In genomic region chr1:165697881-165698842, GRCh38 we compare ENCODE assay signal across 1 cellular context.
A peak's percentile ranks its signal among the peaks of the same experiment; 100 is the strongest.
TF ChIP-seq lines count a peak whose summit lies in the region.

Gene ALDH9A1 (minus strand): TSS chr1:165698562. CDS start chr1:165698558, 4 bp downstream.

TF ChIP-seq in HEK293, 187 proteins besides CTCF, POLR2A, EP300 and RAD21 (continued from another document):
- TF ChIP-seq ZNF785 (tag by site-specific recombination; IDR thresholded peaks at IDR 0.05) = no peak
- TF ChIP-seq ZNF175 (tag by site-specific recombination; IDR thresholded peaks at IDR 0.05) = no peak
- peak; percentile 93 for TF ChIP-seq ZNF324 (tag by site-specific recombination; IDR thresholded peaks at IDR 0.05)
- TF ChIP-seq TRIM28 (IDR thresholded peaks at IDR 0.05; ENCODE audit: borderline replicate concordance, low read length) = peak; percentile 75; the same call in 1 of the 2 replicates
- no peak for TF ChIP-seq ZNF707 (tag by site-specific recombination; IDR thresholded peaks at IDR 0.05)
- TF ChIP-seq ZNF561 (tag by site-specific recombination; IDR thresholded peaks at IDR 0.05; ENCODE audit: borderline replicate concordance) = peak; percentile 16
- no peak for TF ChIP-seq ZFP69B (tag by site-specific recombination; IDR thresholded peaks at IDR 0.05)
- peak; percentile 92 for TF ChIP-seq ZBTB11 (tag by site-specific recombination; conservative IDR thresholded peaks at IDR 0.05; ENCODE audit: low read depth)
- TF ChIP-seq ZBTB20 (tag by site-specific recombination; IDR thresholded peaks at IDR 0.05) = peak; percentile 78
- no peak for TF ChIP-seq ZNF521 (tag by site-specific recombination; IDR thresholded peaks at IDR 0.05)
- peak; percentile 79 for TF ChIP-seq GLIS2 (tag by site-specific recombination; IDR thresholded peaks at IDR 0.05)
- 0 out of 2 replicates have a peak, but pooled peaks have one; percentile 35 for TF ChIP-seq ZNF558 (tag by site-specific recombination; IDR thresholded peaks at IDR 0.05)
- TF ChIP-seq SP2 (tag by site-specific recombination; IDR thresholded peaks at IDR 0.05) = peak; percentile 77
- no peak for TF ChIP-seq HIC1 (tag by site-specific recombination; IDR thresholded peaks at IDR 0.05)
- TF ChIP-seq IKZF3 (tag by site-specific recombination; IDR thresholded peaks at IDR 0.05) = peak; percentile 44; the same call in 1 of the 2 replicates
- TF ChIP-seq HOXA7 (CRISPR knock-in tag; IDR thresholded peaks at IDR 0.05; ENCODE audit: borderline replicate concordance) = no peak
- no peak for TF ChIP-seq ZNF274 (IDR thresholded peaks at IDR 0.05; ENCODE audit: low read length)
- TF ChIP-seq ZNF274 (tag by site-specific recombination; IDR thresholded peaks at IDR 0.05; ENCODE audit: borderline replicate concordance) = no peak
- peak; percentile 42; the same call in 1 of the 2 replicates for TF ChIP-seq ZNF518A (tag by site-specific recombination; conservative IDR thresholded peaks at IDR 0.05; ENCODE audit: low read depth)
- TF ChIP-seq ZBTB44 (tag by site-specific recombination; IDR thresholded peaks at IDR 0.05) = no peak
- TF ChIP-seq ZNF302 (tag by site-specific recombination; IDR thresholded peaks at IDR 0.05; ENCODE audit: low read depth) = no peak
- TF ChIP-seq ZNF560 (tag by site-specific recombination; IDR thresholded peaks at IDR 0.05; ENCODE audit: borderline replicate concordance) = no peak
- TF ChIP-seq REPIN1 (tag by site-specific recombination; IDR thresholded peaks at IDR 0.05; ENCODE audit: low read depth) = peak; percentile 63; the same call in 1 of the 2 replicates
- peak; percentile 60 for TF ChIP-seq OVOL3 (tag by site-specific recombination; IDR thresholded peaks at IDR 0.05)
- no peak; the same call in 1 of the 2 replicates for TF ChIP-seq WT1 (tag by site-specific recombination; IDR thresholded peaks at IDR 0.05)
- no peak for TF ChIP-seq ZNF555 (tag by site-specific recombination; conservative IDR thresholded peaks at IDR 0.05)
- TF ChIP-seq ZNF654 (tag by site-specific recombination; IDR thresholded peaks at IDR 0.05; ENCODE audit: low read depth) = peak; percentile 18; the same call in 1 of the 2 replicates
- no peak for TF ChIP-seq ZNF248 (tag by site-specific recombination; IDR thresholded peaks at IDR 0.05)
- TF ChIP-seq ZNF596 (tag by site-specific recombination; IDR thresholded peaks at IDR 0.05) = no peak
- TF ChIP-seq PRDM1 (tag by site-specific recombination; IDR thresholded peaks at IDR 0.05) = no peak
- no peak for TF ChIP-seq ZNF157 (tag by site-specific recombination; IDR thresholded peaks at IDR 0.05)
- TF ChIP-seq ZNF10 (tag by site-specific recombination; IDR thresholded peaks at IDR 0.05) = no peak
- TF ChIP-seq, protein P1, sequence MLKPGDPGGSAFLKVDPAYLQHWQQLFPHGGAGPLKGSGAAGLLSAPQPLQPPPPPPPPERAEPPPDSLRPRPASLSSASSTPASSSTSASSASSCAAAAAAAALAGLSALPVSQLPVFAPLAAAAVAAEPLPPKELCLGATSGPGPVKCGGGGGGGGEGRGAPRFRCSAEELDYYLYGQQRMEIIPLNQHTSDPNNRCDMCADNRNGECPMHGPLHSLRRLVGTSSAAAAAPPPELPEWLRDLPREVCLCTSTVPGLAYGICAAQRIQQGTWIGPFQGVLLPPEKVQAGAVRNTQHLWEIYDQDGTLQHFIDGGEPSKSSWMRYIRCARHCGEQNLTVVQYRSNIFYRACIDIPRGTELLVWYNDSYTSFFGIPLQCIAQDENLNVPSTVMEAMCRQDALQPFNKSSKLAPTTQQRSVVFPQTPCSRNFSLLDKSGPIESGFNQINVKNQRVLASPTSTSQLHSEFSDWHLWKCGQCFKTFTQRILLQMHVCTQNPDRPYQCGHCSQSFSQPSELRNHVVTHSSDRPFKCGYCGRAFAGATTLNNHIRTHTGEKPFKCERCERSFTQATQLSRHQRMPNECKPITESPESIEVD (tag by site-specific recombination; IDR thresholded peaks at IDR 0.05) = no peak
- TF ChIP-seq, protein P2, sequence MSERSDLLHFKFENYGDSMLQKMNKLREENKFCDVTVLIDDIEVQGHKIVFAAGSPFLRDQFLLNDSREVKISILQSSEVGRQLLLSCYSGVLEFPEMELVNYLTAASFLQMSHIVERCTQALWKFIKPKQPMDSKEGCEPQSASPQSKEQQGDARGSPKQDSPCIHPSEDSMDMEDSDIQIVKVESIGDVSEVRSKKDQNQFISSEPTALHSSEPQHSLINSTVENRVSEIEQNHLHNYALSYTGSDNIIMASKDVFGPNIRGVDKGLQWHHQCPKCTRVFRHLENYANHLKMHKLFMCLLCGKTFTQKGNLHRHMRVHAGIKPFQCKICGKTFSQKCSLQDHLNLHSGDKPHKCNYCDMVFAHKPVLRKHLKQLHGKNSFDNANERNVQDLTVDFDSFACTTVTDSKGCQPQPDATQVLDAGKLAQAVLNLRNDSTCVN (tag by site-specific recombination; optimal IDR thresholded peaks at IDR 0.05) = peak; percentile 76
- no peak for TF ChIP-seq ZNF214 (tag by site-specific recombination; IDR thresholded peaks at IDR 0.05; ENCODE audit: borderline replicate concordance)
- TF ChIP-seq AEBP2 (tag by site-specific recombination; IDR thresholded peaks at IDR 0.05; ENCODE audit: borderline replicate concordance) = no peak
